Comparison of ENCODE assay signal across 10 cellular contexts in genomic region chr7:90621130-90621891, GRCh38. TPM values are rescaled to one million over a fixed set of nuclear protein-coding genes. Genes with fewer than 3 reads are reported as not detected.
DNase-seq lines count a peak whose midpoint lies in the region; ATAC-seq and TF ChIP-seq lines count a peak whose summit lies in the region.
"Had no signal": no experiment of that assay in that cellular context is flagged by ENCODE, and none has a peak within 500 bp of the region (broad histone marks: within the 10 kb centered on the region; RNA-seq: fewer than 3 reads in every experiment).

No MANE protein-coding gene starts in this region.

- ATAC-seq in GM21737 (IDR thresholded peaks at IDR 0.05; ENCODE audit: unreplicated experiment) (peak; percentile 53), left lung (peak; percentile 15), foreskin keratinocyte (no peak), GM18867 (IDR thresholded peaks at IDR 0.05; ENCODE audit: unreplicated experiment) (no peak)

- intact Hi-C loops in left lung (cut with DNase I): no loop called here

- H3K27ac ChIP-seq in HL-60 (replicated peaks): peak overlapping the region; percentile 19
- peak overlapping the region in 1 of 2 donors; percentile 68 for H3K27ac ChIP-seq in left lung
- H3K27ac ChIP-seq in foreskin keratinocyte: no peak overlapping the region
- no peak overlapping the region for H3K27ac ChIP-seq in suprapubic skin
- H3K27ac ChIP-seq: testis had no signal

- TF ChIP-seq CTCF in GM12865 (IDR thresholded peaks at IDR 0.05; ENCODE audit: insufficient read depth, low read depth, low read length, missing control alignments) (no peak), HL-60 (IDR thresholded peaks at IDR 0.05; ENCODE audit: insufficient read depth, low read length) (no peak), left lung (IDR thresholded peaks at IDR 0.05) (no peak), foreskin keratinocyte (conservative IDR thresholded peaks at IDR 0.05) (no peak), suprapubic skin (IDR thresholded peaks at IDR 0.05) (no peak)

- H3K9me3 ChIP-seq in left lung (no peaks in the 10 kb centered on the region), suprapubic skin (no peaks in the 10 kb centered on the region)
- H3K9me3 ChIP-seq: testis had no signal

- H3K27me3 ChIP-seq in HL-60 (ENCODE audit: insufficient read depth, poor library complexity, severe bottlenecking): no peaks in the 10 kb centered on the region
- no peaks in the 10 kb centered on the region for H3K27me3 ChIP-seq in left lung
- H3K27me3 ChIP-seq in foreskin keratinocyte: no peaks in the 10 kb centered on the region
- H3K27me3 ChIP-seq in suprapubic skin: no peaks in the 10 kb centered on the region
- H3K27me3 ChIP-seq: testis had no signal

- WGBS in suprapubic skin: 50% methylated on average over 3 of the region's 3 CpGs

- DNase-seq in GM12865 (ENCODE audit: low read depth): peak; percentile 25
- DNase-seq in HL-60 (ENCODE audit: low read depth in 1 of 2, low spot score in 1 of 2): peak; percentile 29 to 40
- DNase-seq in left lung: no peak
- no peak for DNase-seq in foreskin keratinocyte
- no peak for DNase-seq in suprapubic skin (ENCODE audit: low spot score in 2 of 2)
- no peak for DNase-seq in NCI-H2081 treated with DMSO at 0.1 percent for 48 hours (lab: John Stamatoyannopoulos, UW)
- DNase-seq: NCI-H1694, testis had no signal

- H3K4me3 ChIP-seq in GM12865 (ENCODE audit: low read depth, low read length) (no peak overlapping the region), HL-60 (replicated peaks; ENCODE audit: insufficient read depth, low read length) (no peak overlapping the region), left lung (no peak overlapping the region), suprapubic skin (no peak overlapping the region)
- H3K4me3 ChIP-seq: testis had no signal

- TF ChIP-seq EP300 in suprapubic skin (IDR thresholded peaks at IDR 0.05): no peak

- TF ChIP-seq POLR2A in suprapubic skin (IDR thresholded peaks at IDR 0.05): no peak

- H3K4me1 ChIP-seq in left lung (peaks cover 19 to 53% of the 10 kb centered on the region in 2 donors), foreskin keratinocyte (peaks cover 21% of the 10 kb centered on the region), suprapubic skin (no peaks in the 10 kb centered on the region)
- H3K4me1 ChIP-seq: testis had no signal

- no peaks in the 10 kb centered on the region for H3K36me3 ChIP-seq in left lung
- H3K36me3 ChIP-seq in suprapubic skin: no peaks in the 10 kb centered on the region

RNA-seq across cellular contexts. Expression of gene CDK14, which starts 25.2 kb away (rescaled TPM):
- total RNA-seq in left lung: 10 to 100 TPM; 37.5 to 45.1 TPM
- 8.1 and 9.5 TPM in 2 replicates for total RNA-seq in foreskin keratinocyte
- 1.7 and 1.8 TPM in 2 replicates for polyA plus RNA-seq in foreskin keratinocyte
- 1 to 10 TPM; 3.5 to 5.1 (median 3.9) TPM for total RNA-seq in suprapubic skin

Comparison
In these comparisons a context has a peak if more than half of its experiments do, and no peak if none do; other contexts are left out.
1. DNase-seq: peak in GM12865 (single experiment) and HL-60 (2 of 2); none in left lung (0 of 2), foreskin keratinocyte (0 of 2), suprapubic skin (0 of 2) and NCI-H2081 treated with DMSO at 0.1 percent for 48 hours (single experiment).
2. ATAC-seq: peak in GM21737 (single experiment) and left lung (single experiment); none in foreskin keratinocyte (single experiment) and GM18867 (single experiment).